ENCODE assay signal across 14 cellular contexts in the genomic region with DNA sequence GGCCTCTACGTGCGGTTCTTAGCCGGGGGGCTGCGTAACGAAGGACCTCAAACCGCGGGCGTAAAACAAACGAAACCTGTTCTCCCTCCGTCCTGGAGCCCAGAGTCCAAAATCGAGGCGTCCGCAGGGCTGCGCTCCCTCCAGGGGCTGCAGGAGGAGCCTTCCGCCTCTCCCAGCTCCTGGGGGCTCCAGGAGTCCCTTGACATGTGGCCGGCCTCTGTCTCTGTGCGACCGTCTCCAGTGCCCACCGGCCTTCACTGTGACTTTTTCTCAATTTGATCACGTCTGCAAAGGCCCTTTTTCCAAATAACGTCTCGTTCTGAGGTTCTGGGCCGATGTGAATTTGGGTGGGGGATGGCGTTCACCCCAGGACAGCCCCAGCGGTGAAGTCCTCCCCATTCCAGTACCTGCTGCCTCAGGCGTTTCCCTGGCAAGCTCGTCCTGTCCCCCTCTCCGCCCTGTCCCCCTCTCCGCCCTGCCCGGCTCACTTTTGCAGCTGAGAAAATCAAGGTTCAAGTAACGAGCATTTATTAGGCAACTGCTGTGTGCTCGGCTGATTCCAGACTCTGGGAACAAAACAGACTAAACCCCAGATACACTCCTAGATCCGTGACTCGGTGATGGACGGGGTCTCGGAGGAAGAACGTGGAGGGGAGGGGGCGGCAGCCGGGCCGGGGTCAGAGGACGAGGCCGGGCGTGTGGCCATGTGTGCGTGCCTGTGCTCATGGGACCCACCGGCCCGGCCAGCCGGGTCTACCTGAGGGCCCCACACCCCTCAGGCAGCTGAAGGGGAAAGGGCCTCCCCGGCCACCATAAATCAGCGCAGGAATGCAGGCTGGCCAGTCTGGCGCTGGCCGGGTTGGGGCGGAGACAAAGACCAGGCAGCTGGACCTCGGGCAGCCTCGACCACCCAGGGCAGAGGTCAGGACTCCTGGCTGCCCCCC. TPM values are rescaled to one million over a fixed set of nuclear protein-coding genes. Genes with fewer than 3 reads are reported as not detected.
DNase-seq lines count a peak whose midpoint lies in the region; TF ChIP-seq lines count a peak whose summit lies in the region.
"Had no signal": no experiment of that assay in that cellular context is flagged by ENCODE, and none has a peak within 500 bp of the region (broad histone marks: within the 10 kb centered on the region; RNA-seq: fewer than 3 reads in every experiment).

No MANE protein-coding gene starts in this region.

- TF ChIP-seq RAD21 in Ishikawa (IDR thresholded peaks at IDR 0.05; ENCODE audit: low read depth): no peak; the same call in 1 of the 2 replicates

- WGBS in sigmoid colon, 2 donors: 37 to 79% methylated on average over 54 of the region's 54 CpGs

- TF ChIP-seq POLR2A in sigmoid colon (IDR thresholded peaks at IDR 0.05): no peak

- peaks cover 22% of the 10 kb centered on the region for H3K4me1 ChIP-seq in skeletal muscle satellite cell (ENCODE audit: control insufficient read depth, insufficient read depth, low read length)
- H3K4me1 ChIP-seq in sigmoid colon: peaks cover 0 to 25% (median 19%) of the 10 kb centered on the region in 4 donors

- H3K27me3 ChIP-seq in skeletal muscle satellite cell (ENCODE audit: control insufficient read depth, insufficient read depth, low read length) (no peaks in the 10 kb centered on the region), sigmoid colon (no peaks in the 10 kb centered on the region)

- TF ChIP-seq EP300 in Ishikawa (IDR thresholded peaks at IDR 0.05; ENCODE audit: borderline replicate concordance): peak; percentile 87
- TF ChIP-seq EP300 in sigmoid colon (IDR thresholded peaks at IDR 0.05): no peak

- H3K36me3 ChIP-seq in skeletal muscle satellite cell (ENCODE audit: insufficient read depth, low read length) (no peaks in the 10 kb centered on the region), sigmoid colon (no peaks in the 10 kb centered on the region)
- H3K36me3 ChIP-seq: thoracic aorta had no signal

- H3K27ac ChIP-seq in sigmoid colon: no peak overlapping the region
- H3K27ac ChIP-seq: thoracic aorta had no signal

- intact Hi-C loops in sigmoid colon (cut with DNase I): no loop called here

- TF ChIP-seq CTCF in fibroblast of villous mesenchyme (IDR thresholded peaks at IDR 0.05; ENCODE audit: insufficient read depth, low read depth, low read length) (no peak), sigmoid colon (IDR thresholded peaks at IDR 0.05) (no peak)

- H3K9me3 ChIP-seq in skeletal muscle satellite cell (replicated peaks; ENCODE audit: low read length): no peaks in the 10 kb centered on the region
- H3K9me3 ChIP-seq in sigmoid colon: no peaks in the 10 kb centered on the region
- H3K9me3 ChIP-seq: thoracic aorta had no signal

- H3K4me2 ChIP-seq in skeletal muscle satellite cell (ENCODE audit: low read length): peak overlapping the region; percentile 21

- DNase-seq in fibroblast of villous mesenchyme (ENCODE audit: low read depth) (peak; percentile 33), AML-193 (lab: John Stamatoyannopoulos, UW) (no peak), sigmoid colon (no peak)
- DNase-seq: activated CD4-positive, alpha-beta memory T cell treated with anti-CD3 and anti-CD28 coated beads, Interleukin-2, amount 10 ng/mL, durations not matched to agents 7 days and 5 days; activated effector memory CD4-positive, alpha-beta T cell treated with anti-CD3 and anti-CD28 coated beads, Interleukin-2, amount 50 U/mL, for 16 hours; CD8-positive, alpha-beta T cell; GF-D8; NCI-H1092 treated with DMSO at 0.1 percent for 48 hours; NCI-H446; nucleus accumbens had no signal

- H3K4me3 ChIP-seq in fibroblast of villous mesenchyme (ENCODE audit: low read depth, low read length) (peak overlapping the region; percentile 15), skeletal muscle satellite cell (ENCODE audit: low read length) (no peak overlapping the region), sigmoid colon (no peak overlapping the region)
- H3K4me3 ChIP-seq: thoracic aorta had no signal

- no peak overlapping the region for H3K9ac ChIP-seq in skeletal muscle satellite cell (ENCODE audit: low read depth, low read length)

TF ChIP-seq in Ishikawa, 13 proteins besides CTCF, POLR2A, EP300 and RAD21:
- TF ChIP-seq EGR1 (IDR thresholded peaks at IDR 0.05) (no peak), FOXM1 (IDR thresholded peaks at IDR 0.05; ENCODE audit: borderline replicate concordance, low read depth) (0 out of 2 replicates have a peak, but pooled peaks have one; percentile 14), TEAD4 (IDR thresholded peaks at IDR 0.05) (peak; percentile 96), YY1 (IDR thresholded peaks at IDR 0.05; ENCODE audit: low read depth) (peak; percentile 40; the same call in 1 of the 2 replicates), NFIC (IDR thresholded peaks at IDR 0.05) (peak; percentile 50; the same call in 1 of the 2 replicates), CREB1 (IDR thresholded peaks at IDR 0.05; ENCODE audit: low read depth) (no peak), TCF12 (IDR thresholded peaks at IDR 0.05; ENCODE audit: low read depth) (peak; percentile 96), ZBTB7A (IDR thresholded peaks at IDR 0.05; ENCODE audit: low read depth) (peak; percentile 100)
- TF ChIP-seq, protein P1, sequence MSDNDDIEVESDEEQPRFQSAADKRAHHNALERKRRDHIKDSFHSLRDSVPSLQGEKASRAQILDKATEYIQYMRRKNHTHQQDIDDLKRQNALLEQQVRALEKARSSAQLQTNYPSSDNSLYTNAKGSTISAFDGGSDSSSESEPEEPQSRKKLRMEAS (IDR thresholded peaks at IDR 0.05): peak; percentile 66; the same call in 1 of the 2 replicates

RNA-seq across cellular contexts. Expression of a gene that starts 28.1 kb away (rescaled TPM):
- total RNA-seq in fibroblast of villous mesenchyme: 49.7 and 77.3 TPM in 2 replicates
- total RNA-seq in skeletal muscle satellite cell (2012; rRNA removed): 55.9 and 73.5 TPM in 2 replicates
- total RNA-seq in sigmoid colon: 10 to 100 TPM; 14.3 to 33.1 (median 30.4) TPM
- 10 to 100 TPM; 22.4 to 65.8 (median 43.8) TPM for polyA plus RNA-seq in sigmoid colon

RNA-seq across cellular contexts. Expression of a gene that starts 30.2 kb away (rescaled TPM):
- total RNA-seq in fibroblast of villous mesenchyme: 39.3 and 45.8 TPM in 2 replicates
- 10.0 and 15.5 TPM in 2 replicates for total RNA-seq in skeletal muscle satellite cell (2012; rRNA removed)
- total RNA-seq in sigmoid colon: 10 to 100 TPM in 1 of 4 donors, 1 to 10 TPM in 3; 3.1 to 11.6 (median 4.3) TPM
- 1 to 10 TPM; 1.4 to 6.0 (median 1.8) TPM for polyA plus RNA-seq in sigmoid colon

RNA-seq across cellular contexts. Expression of a gene that starts 38.9 kb away (rescaled TPM):
- total RNA-seq in fibroblast of villous mesenchyme (not detected in 2 replicates), sigmoid colon (not detected)
- total RNA-seq in skeletal muscle satellite cell (2012; rRNA removed): not detected in 2 replicates
- polyA plus RNA-seq in sigmoid colon: under 1 TPM in 1 of 3 donors, not detected in 2; 0.13 TPM
- total RNA-seq: liver, thoracic aorta had no signal
- polyA plus RNA-seq: liver had no signal

RNA-seq across cellular contexts. Expression of a gene that starts 43.1 kb away (rescaled TPM):
- 26.3 and 31.6 TPM in 2 replicates for total RNA-seq in fibroblast of villous mesenchyme
- 24.3 and 37.6 TPM in 2 replicates for total RNA-seq in skeletal muscle satellite cell (2012; rRNA removed)
- 10 to 100 TPM; 21.4 to 37.2 (median 27.7) TPM for total RNA-seq in sigmoid colon
- 10 to 100 TPM; 30.5 to 85.3 (median 33.0) TPM for polyA plus RNA-seq in sigmoid colon

RNA-seq across cellular contexts. Expression of a gene that starts 44.1 kb away (rescaled TPM):
- total RNA-seq in fibroblast of villous mesenchyme (under 0.01 TPM in 2 replicates), sigmoid colon (under 1 TPM in 1 of 4 donors, not detected in 3; 0.14 TPM)
- total RNA-seq in skeletal muscle satellite cell (2012; rRNA removed): 0.22 TPM in 1 of 2 replicates, not detected in the other
- polyA plus RNA-seq in sigmoid colon: under 1 TPM in 1 of 3 donors, not detected in 2; 0.04 TPM
- polyA plus RNA-seq: liver had no signal
